In genomic region chr9:136946228-136946892, GRCh38 we compare ENCODE assay signal across 22 cellular contexts. TPM values are rescaled to one million over a fixed set of nuclear protein-coding genes. Genes with fewer than 3 reads are reported as not detected.
A peak's percentile ranks its signal among the peaks of the same experiment; 100 is the strongest.
DNase-seq lines count a peak whose midpoint lies in the region; ATAC-seq and TF ChIP-seq lines count a peak whose summit lies in the region.
"Had no signal": no experiment of that assay in that cellular context is flagged by ENCODE, and none has a peak within 500 bp of the region (broad histone marks: within the 10 kb centered on the region; RNA-seq: fewer than 3 reads in every experiment).

No MANE protein-coding gene starts in this region.

- H3K4me1 ChIP-seq in BE2C (peaks cover 5% of the 10 kb centered on the region; the same call in 1 of the 2 replicates), osteoblast (ENCODE audit: insufficient read depth, low read length) (peaks cover 16% of the 10 kb centered on the region)
- H3K4me1 ChIP-seq: foreskin keratinocyte, prostate gland had no signal

- H3K27ac Mint-ChIP-seq in activated naive CD4-positive, alpha-beta T cell treated with anti-CD3 and anti-CD28 coated beads, Interleukin-2, amount 50 U/mL, for 72 hours = no peak overlapping the region
- H3K27ac Mint-ChIP-seq: activated naive CD8-positive, alpha-beta T cell treated with anti-CD3 and anti-CD28 coated beads for 36 hours; HFFc6; neural progenitor cell; T-helper 2 cell treated with Interferon-gamma antibody and Interleukin-4, amounts not matched to agents 5 μg/mL and 100 μg/mL, for 36 hours had no signal

- peaks cover 16% of the 10 kb centered on the region for H3K36me3 ChIP-seq in BE2C
- peaks cover 16% of the 10 kb centered on the region for H3K36me3 ChIP-seq in osteoblast (ENCODE audit: insufficient read depth, low read length)
- H3K36me3 ChIP-seq: neural progenitor cell had no signal

- H3K27me3 ChIP-seq in BE2C (no peaks in the 10 kb centered on the region), dorsolateral prefrontal cortex (no peaks in the 10 kb centered on the region), osteoblast (ENCODE audit: insufficient read depth, low read length) (no peaks in the 10 kb centered on the region)
- H3K27me3 ChIP-seq: foreskin keratinocyte, neural progenitor cell had no signal

- no peak for ATAC-seq in activated naive CD4-positive, alpha-beta T cell treated with anti-CD3 and anti-CD28 coated beads, Interleukin-2, amount 50 U/mL, for 72 hours
- ATAC-seq in GM18519 (IDR thresholded peaks at IDR 0.05; ENCODE audit: low FRiP score, unreplicated experiment) = no peak
- ATAC-seq: activated T-helper 17 cell treated with anti-CD3 and anti-CD28 coated beads, Interleukin-2, amount 50 U/mL, for 72 hours; foreskin keratinocyte had no signal

- H3K27ac ChIP-seq in dorsolateral prefrontal cortex = peak overlapping the region in 58 of 59 donors; percentile 63 to 99 (median 92)
- no peak overlapping the region for H3K27ac ChIP-seq in osteoblast (ENCODE audit: low read depth, low read length)
- H3K27ac ChIP-seq: foreskin keratinocyte, neural progenitor cell, prostate gland, VCaP had no signal

- H3K4me2 ChIP-seq in osteoblast (ENCODE audit: insufficient read depth, low read length) = no peak overlapping the region
- H3K4me2 ChIP-seq: neural progenitor cell had no signal

- no peaks in the 10 kb centered on the region for H3K9me3 Mint-ChIP-seq in activated naive CD4-positive, alpha-beta T cell treated with anti-CD3 and anti-CD28 coated beads, Interleukin-2, amount 50 U/mL, for 72 hours
- H3K9me3 Mint-ChIP-seq: activated naive CD8-positive, alpha-beta T cell treated with anti-CD3 and anti-CD28 coated beads for 36 hours; activated T-helper 17 cell treated with anti-CD3 and anti-CD28 coated beads, Interleukin-2, amount 50 U/mL, for 72 hours; HFFc6; neural progenitor cell; T-helper 2 cell treated with Interferon-gamma antibody and Interleukin-4, amounts not matched to agents 5 μg/mL and 100 μg/mL, for 36 hours had no signal

- TF ChIP-seq CTCF in BE2C (IDR thresholded peaks at IDR 0.05; ENCODE audit: low read depth, low read length) (no peak), dorsolateral prefrontal cortex (IDR thresholded peaks at IDR 0.05 in 54 of 56, conservative IDR thresholded peaks at IDR 0.05 in 2 of 56; ENCODE audit: low read depth in 1 of 56, partially characterized antibody in 56 of 56) (no peak), osteoblast (IDR thresholded peaks at IDR 0.05; ENCODE audit: extremely low read depth, low read depth, low read length) (no peak)

- H4K20me1 ChIP-seq in osteoblast (ENCODE audit: insufficient read depth, low read length) = peaks cover 8% of the 10 kb centered on the region

- peaks cover 27% of the 10 kb centered on the region for H3K79me2 ChIP-seq in osteoblast (ENCODE audit: insufficient read depth, low read length)

- intact Hi-C loops in dorsolateral prefrontal cortex (cut with DNase I) = loop anchor here in 1 of 2 donors (5.0 kb wide), 1 partner anchor 81 kb away; the partner anchor contains the start of gene ABCA2

- no peak overlapping the region for H2AFZ ChIP-seq in osteoblast (ENCODE audit: low read length)
- H2AFZ ChIP-seq: neural progenitor cell had no signal

- H3K4me3 ChIP-seq in BE2C (ENCODE audit: low read depth, low read length) (no peak overlapping the region), dorsolateral prefrontal cortex (no peak overlapping the region), osteoblast (ENCODE audit: insufficient read depth, low read length) (no peak overlapping the region)
- H3K4me3 ChIP-seq: lung, neural progenitor cell, prostate gland had no signal

- DNase-seq in BE2C (peak; percentile 16), dorsolateral prefrontal cortex (no peak), osteoblast (ENCODE audit: insufficient read length, low spot score, missing footprints) (peak; percentile 72), amygdala (lab: John Stamatoyannopoulos, UW) (no peak)
- no peak for DNase-seq in activated naive CD4-positive, alpha-beta T cell treated with anti-CD3 and anti-CD28 coated beads, Interleukin-2, amount 50 U/mL, for 72 hours (ENCODE audit: low spot score in 2 of 2)
- DNase-seq: activated naive CD8-positive, alpha-beta T cell treated with anti-CD3 and anti-CD28 coated beads for 36 hours; effector memory CD4-positive, alpha-beta T cell; foreskin keratinocyte; HFFc6; NCI-H1694 treated with DMSO at 0.1 percent for 48 hours; NCI-H69; stimulated activated CD4-positive, alpha-beta T cell treated with anti-CD3 and anti-CD28 coated beads, Interleukin-4, amount 100 ng/mL, for 1 hour had no signal

- H3K9me3 ChIP-seq in BE2C (no peaks in the 10 kb centered on the region), osteoblast (ENCODE audit: low read depth, low read length) (no peaks in the 10 kb centered on the region)
- H3K9me3 ChIP-seq: prostate gland had no signal

- H3K36me3 Mint-ChIP-seq in activated naive CD4-positive, alpha-beta T cell treated with anti-CD3 and anti-CD28 coated beads, Interleukin-2, amount 50 U/mL, for 72 hours = peaks cover 0 to 7% of the 10 kb centered on the region in 2 donors
- H3K36me3 Mint-ChIP-seq: neural progenitor cell had no signal

RNA-seq across cellular contexts. Expression of gene C8G, which starts 1.3 kb away (rescaled TPM):
- 11.2 TPM for polyA plus RNA-seq in BE2C (2012; ENCODE audit: insufficient read depth, insufficient read length, low read depth)
- total RNA-seq in dorsolateral prefrontal cortex (1 to 10 TPM in 95 of 120 experiments, under 1 TPM in 1, not detected in 24; 1.00 to 6.0 (median 2.2) TPM), osteoblast (1.2 TPM in 1 of 2 replicates, not detected in the other)
- total RNA-seq in activated naive CD4-positive, alpha-beta T cell treated with anti-CD3 and anti-CD28 coated beads, Interleukin-2, amount 50 U/mL, for 72 hours = 1 to 10 TPM; 1.5 to 2.5 TPM
- total RNA-seq: prostate gland, RPMI7951 had no signal

RNA-seq across cellular contexts. Expression of gene FBXW5, which starts 1.8 kb away (rescaled TPM):
- 258 TPM for polyA plus RNA-seq in BE2C (2012; ENCODE audit: insufficient read depth, insufficient read length, low read depth)
- total RNA-seq in dorsolateral prefrontal cortex = 100 to 1,000 TPM in 22 of 120 experiments, 10 to 100 TPM in 98; 66.7 to 121 (median 89.9) TPM
- 143 and 157 TPM in 2 replicates for total RNA-seq in osteoblast
- 100 to 1,000 TPM in 1 of 2 donors, 10 to 100 TPM in 1; 66.9 to 107 TPM for total RNA-seq in activated naive CD4-positive, alpha-beta T cell treated with anti-CD3 and anti-CD28 coated beads, Interleukin-2, amount 50 U/mL, for 72 hours

RNA-seq across cellular contexts. Expression of gene LCN12, which starts 5.7 kb away (rescaled TPM):
- 3.2 TPM for polyA plus RNA-seq in BE2C (2012; ENCODE audit: insufficient read depth, insufficient read length, low read depth)
- total RNA-seq in dorsolateral prefrontal cortex = 10 to 100 TPM in 108 of 120 experiments, 1 to 10 TPM in 12; 5.2 to 34.4 (median 16.7) TPM
- not detected in 2 replicates for total RNA-seq in osteoblast
- 1 to 10 TPM in 1 of 2 donors, under 1 TPM in 1; 0.64 to 2.0 TPM for total RNA-seq in activated naive CD4-positive, alpha-beta T cell treated with anti-CD3 and anti-CD28 coated beads, Interleukin-2, amount 50 U/mL, for 72 hours
- total RNA-seq: foreskin keratinocyte, HT1080, RPMI7951, urinary bladder had no signal

RNA-seq across cellular contexts. Expression of gene PTGDS, which starts 30.9 kb away (rescaled TPM):
- polyA plus RNA-seq in BE2C (2012; ENCODE audit: insufficient read depth, insufficient read length, low read depth) = 1.5 TPM
- total RNA-seq in dorsolateral prefrontal cortex (1,000 to 10,000 TPM; 1,122 to 4,894 (median 2,197) TPM), osteoblast (37.4 and 57.9 TPM in 2 replicates)
- not detected for total RNA-seq in activated naive CD4-positive, alpha-beta T cell treated with anti-CD3 and anti-CD28 coated beads, Interleukin-2, amount 50 U/mL, for 72 hours
- total RNA-seq: activated naive CD8-positive, alpha-beta T cell treated with anti-CD3 and anti-CD28 coated beads for 36 hours; foreskin keratinocyte; HFFc6; HT1080 had no signal
- polyA plus RNA-seq: foreskin keratinocyte had no signal

RNA-seq across cellular contexts. Expression of gene LCNL1, which starts 36.4 kb away (rescaled TPM):
- polyA plus RNA-seq in BE2C (2012; ENCODE audit: insufficient read depth, insufficient read length, low read depth) = not detected
- 10 to 100 TPM in 119 of 120 experiments, 1 to 10 TPM in 1; 9.8 to 81.8 (median 27.3) TPM for total RNA-seq in dorsolateral prefrontal cortex
- total RNA-seq in osteoblast = 4.4 and 5.4 TPM in 2 replicates
- total RNA-seq in activated naive CD4-positive, alpha-beta T cell treated with anti-CD3 and anti-CD28 coated beads, Interleukin-2, amount 50 U/mL, for 72 hours = not detected
- total RNA-seq: activated naive CD8-positive, alpha-beta T cell treated with anti-CD3 and anti-CD28 coated beads for 36 hours; foreskin keratinocyte; HFFc6; HT1080; RPMI7951 had no signal
- polyA plus RNA-seq: foreskin keratinocyte had no signal

Comparison
In these comparisons a context has a peak if more than half of its experiments do, and no peak if none do; other contexts are left out.
1. DNase-seq: peak in BE2C (single experiment) and osteoblast (single experiment); none in dorsolateral prefrontal cortex (0 of 10), activated naive CD4-positive, alpha-beta T cell treated with anti-CD3 and anti-CD28 coated beads, Interleukin-2, amount 50 U/mL, for 72 hours (0 of 2) and amygdala (0 of 56).